In genomic region chr7:33707427-33707826, GRCh38 we compare ENCODE assay signal across 29 cellular contexts.
DNase-seq lines count a peak whose midpoint lies in the region; ATAC-seq and TF ChIP-seq lines count a peak whose summit lies in the region.
"Had no signal": no experiment of that assay in that cellular context is flagged by ENCODE, and none has a peak within 500 bp of the region (broad histone marks: within the 10 kb centered on the region; RNA-seq: fewer than 3 reads in every experiment).

No MANE protein-coding gene starts in this region.

- no peaks in the 10 kb centered on the region for H3K36me3 ChIP-seq in upper lobe of right lung
- H3K36me3 ChIP-seq: gastroesophageal sphincter, MG63, sigmoid colon, stomach, tibial artery had no signal

- H3K4me3 ChIP-seq in right cardiac atrium (ENCODE audit: low read length) (no peak overlapping the region), upper lobe of right lung (no peak overlapping the region)
- H3K4me3 ChIP-seq: gastroesophageal sphincter, K562, sigmoid colon, stomach, tibial artery had no signal

- H3K27me3 Mint-ChIP-seq in central memory CD8-positive, alpha-beta T cell, result no peaks in the 10 kb centered on the region
- no peaks in the 10 kb centered on the region for H3K27me3 Mint-ChIP-seq in nephron (ENCODE audit: low read depth)
- H3K27me3 Mint-ChIP-seq: activated T-cell treated with anti-CD3 and anti-CD28 coated beads, Interleukin-2, amount 50 U/mL, for 24 hours; naive thymus-derived CD8-positive, alpha-beta T cell had no signal

- H3K36me3 Mint-ChIP-seq in central memory CD8-positive, alpha-beta T cell (ENCODE audit: insufficient read depth), result peaks cover 5% of the 10 kb centered on the region
- peaks cover 6% of the 10 kb centered on the region for H3K36me3 Mint-ChIP-seq in nephron (ENCODE audit: low read depth)

- no peak for TF ChIP-seq CTCF in nephron (IDR thresholded peaks at IDR 0.05; ENCODE audit: unreplicated experiment in 3 of 3)
- no peak for TF ChIP-seq CTCF in upper lobe of right lung (IDR thresholded peaks at IDR 0.05)

- H3K4me1 Mint-ChIP-seq in central memory CD8-positive, alpha-beta T cell, result peaks cover 30% of the 10 kb centered on the region
- peaks cover 43% of the 10 kb centered on the region for H3K4me1 Mint-ChIP-seq in nephron

- no peaks in the 10 kb centered on the region for H3K9me3 ChIP-seq in right cardiac atrium (ENCODE audit: control insufficient read depth, low read length)
- no peaks in the 10 kb centered on the region for H3K9me3 ChIP-seq in upper lobe of right lung
- H3K9me3 ChIP-seq: MG63, sigmoid colon, stomach, tibial artery had no signal

- H3K27me3 ChIP-seq in right cardiac atrium (ENCODE audit: control insufficient read depth, insufficient read depth), result no peaks in the 10 kb centered on the region
- H3K27me3 ChIP-seq in upper lobe of right lung, result no peaks in the 10 kb centered on the region
- H3K27me3 ChIP-seq: gastroesophageal sphincter, MG63, sigmoid colon, stomach, tibial artery had no signal

- H3K9me3 Mint-ChIP-seq in central memory CD8-positive, alpha-beta T cell, result peaks cover 9% of the 10 kb centered on the region
- H3K9me3 Mint-ChIP-seq in nephron, result peaks cover 5% of the 10 kb centered on the region

- no peak overlapping the region for H3K27ac ChIP-seq in right cardiac atrium (ENCODE audit: low read length)
- H3K27ac ChIP-seq in upper lobe of right lung, result no peak overlapping the region
- H3K27ac ChIP-seq: gastroesophageal sphincter, parathyroid adenoma, sigmoid colon, stomach, tibial artery, VCaP had no signal

- H3K4me1 ChIP-seq in right cardiac atrium (ENCODE audit: control insufficient read depth, insufficient read depth, low read length), result no peaks in the 10 kb centered on the region
- peaks cover 9% of the 10 kb centered on the region for H3K4me1 ChIP-seq in upper lobe of right lung
- H3K4me1 ChIP-seq: parathyroid adenoma, tibial artery had no signal

- H3K27ac Mint-ChIP-seq in central memory CD8-positive, alpha-beta T cell (ENCODE audit: low read depth), result no peak overlapping the region
- peak overlapping the region; percentile 43 to 89 (median 73) for H3K27ac Mint-ChIP-seq in nephron
- H3K27ac Mint-ChIP-seq: activated T-cell treated with anti-CD3 and anti-CD28 coated beads, Interleukin-2, amount 50 U/mL, for 24 hours had no signal

- ATAC-seq in right cardiac atrium (peak; percentile 16 to 63), Right ventricle myocardium inferior (no peak), upper lobe of right lung (peak; percentile 55), HG03432 (IDR thresholded peaks at IDR 0.05; ENCODE audit: unreplicated experiment) (no peak)
- ATAC-seq in central memory CD8-positive, alpha-beta T cell (replicated peaks; ENCODE audit: extremely low read depth, poor library complexity, severe bottlenecking), result peak; percentile 88
- ATAC-seq: gastroesophageal sphincter; K562; left lobe of liver; naive thymus-derived CD8-positive, alpha-beta T cell; Panc1 had no signal

- intact Hi-C loops in right cardiac atrium (cut with DNase I) (no loop called here), Right ventricle myocardium inferior (cut with DNase I) (no loop called here), upper lobe of right lung (cut with DNase I) (no loop called here)

- WGBS in right cardiac atrium, result 28% methylated on average over 2 of the region's 2 CpGs

- no peak overlapping the region for H3K4me3 Mint-ChIP-seq in central memory CD8-positive, alpha-beta T cell
- peak overlapping the region in 1 of 3 experiments; percentile 2 for H3K4me3 Mint-ChIP-seq in nephron
- H3K4me3 Mint-ChIP-seq: activated T-cell treated with anti-CD3 and anti-CD28 coated beads, Interleukin-2, amount 50 U/mL, for 24 hours had no signal

- DNase-seq in right cardiac atrium, result no peak
- DNase-seq in Right ventricle myocardium inferior (ENCODE audit: missing footprints), result no peak
- peak in 1 of 2 donors; percentile 43 for DNase-seq in central memory CD8-positive, alpha-beta T cell (ENCODE audit: low spot score in 2 of 2)
- DNase-seq in upper lobe of right lung, result no peak
- DNase-seq in NCI-H1105 (lab: John Stamatoyannopoulos, UW), result no peak
- no peak for DNase-seq in activated CD4-positive, CD25-positive, alpha-beta regulatory T cell treated with anti-CD3 and anti-CD28 coated beads, Interleukin-2, amount 50 U/mL, for 72 hours
- DNase-seq: activated CD4-positive, alpha-beta T cell treated with anti-CD3 and anti-CD28 coated beads for 48 hours; activated gamma-delta T cell; activated T-cell treated with anti-CD3 and anti-CD28 coated beads, Interleukin-2, amount 50 U/mL, for 24 hours; DMS153; hippocampal formation; MG63; NCI-H1417; NCI-H2171; NCI-H524; SIG-M5; sigmoid colon; stomach; T-helper 9 cell; tibial artery had no signal

Comparison
In these comparisons a context has a peak if more than half of its experiments do, and no peak if none do; other contexts are left out.
1. ATAC-seq: peak in right cardiac atrium (2 of 2), central memory CD8-positive, alpha-beta T cell (single experiment) and upper lobe of right lung (single experiment); none in Right ventricle myocardium inferior (single experiment) and HG03432 (single experiment).